ENCODE assay signal across 20 cellular contexts in genomic region chr6:35304299-35304698, GRCh38.
DNase-seq lines count a peak whose midpoint lies in the region; ATAC-seq and TF ChIP-seq lines count a peak whose summit lies in the region.
"Had no signal": no experiment of that assay in that cellular context is flagged by ENCODE, and none has a peak within 500 bp of the region (broad histone marks: within the 10 kb centered on the region; RNA-seq: fewer than 3 reads in every experiment).

No MANE protein-coding gene starts in this region.

- H3K4me3 ChIP-seq in KMS-11 (IDR thresholded peaks at IDR 0.05; ENCODE audit: insufficient read depth, low read depth, low read length) (no peak overlapping the region), neutrophil (ENCODE audit: low read depth in 1 of 2, low read length in 1 of 2) (no peak overlapping the region)
- H3K4me3 ChIP-seq: ascending aorta, mucosa of descending colon had no signal

- no peaks in the 10 kb centered on the region for H3K36me3 ChIP-seq in KMS-11 (ENCODE audit: insufficient read depth)
- H3K36me3 ChIP-seq in neutrophil, result peaks cover 24% of the 10 kb centered on the region
- H3K36me3 ChIP-seq: ascending aorta, heart left ventricle had no signal

- no peaks in the 10 kb centered on the region for H4K20me1 ChIP-seq in KMS-11 (ENCODE audit: insufficient read depth)

- no peak for TF ChIP-seq POLR2A in GM18505 (IDR thresholded peaks at IDR 0.05; ENCODE audit: borderline replicate concordance, extremely low read depth, insufficient read depth, insufficient read length)

- H3K27me3 Mint-ChIP-seq in T-helper 2 cell treated with Interferon-gamma antibody and Interleukin-4, amounts not matched to agents 5 μg/mL and 100 μg/mL, for 36 hours (ENCODE audit: low read depth), result no peaks in the 10 kb centered on the region
- peaks cover 3% of the 10 kb centered on the region for H3K27me3 Mint-ChIP-seq in activated naive CD8-positive, alpha-beta T cell treated with anti-CD3 and anti-CD28 coated beads, Interleukin-2, amount 50 U/mL, for 24 hours

- H3K4me1 Mint-ChIP-seq in T-helper 2 cell treated with Interferon-gamma antibody and Interleukin-4, amounts not matched to agents 5 μg/mL and 100 μg/mL, for 36 hours (ENCODE audit: low read depth), result peaks cover 68% of the 10 kb centered on the region
- peaks cover 77% of the 10 kb centered on the region for H3K4me1 Mint-ChIP-seq in activated naive CD8-positive, alpha-beta T cell treated with anti-CD3 and anti-CD28 coated beads, Interleukin-2, amount 50 U/mL, for 24 hours

- H3K79me2 ChIP-seq in KMS-11 (ENCODE audit: insufficient read depth, low read depth), result peaks cover 43% of the 10 kb centered on the region

- H3K27ac ChIP-seq in KMS-11 (peak overlapping the region; percentile 92), neutrophil (peak overlapping the region; percentile 98)
- H3K27ac ChIP-seq: ascending aorta had no signal

- TF ChIP-seq CTCF in KMS-11 (conservative IDR thresholded peaks at IDR 0.05; ENCODE audit: low read depth, low read length) (no peak), neutrophil (IDR thresholded peaks at IDR 0.05) (no peak)

- H3K27ac Mint-ChIP-seq in T-helper 2 cell treated with Interferon-gamma antibody and Interleukin-4, amounts not matched to agents 5 μg/mL and 100 μg/mL, for 36 hours, result peak overlapping the region; percentile 97
- H3K27ac Mint-ChIP-seq in activated naive CD8-positive, alpha-beta T cell treated with anti-CD3 and anti-CD28 coated beads, Interleukin-2, amount 50 U/mL, for 24 hours, result peak overlapping the region; percentile 97
- H3K27ac Mint-ChIP-seq: HFFc6 had no signal

- H3K9me3 ChIP-seq in neutrophil, result no peaks in the 10 kb centered on the region
- H3K9me3 ChIP-seq: ascending aorta, heart left ventricle, mucosa of descending colon had no signal

- no peaks in the 10 kb centered on the region for H3K9me3 Mint-ChIP-seq in T-helper 2 cell treated with Interferon-gamma antibody and Interleukin-4, amounts not matched to agents 5 μg/mL and 100 μg/mL, for 36 hours
- no peaks in the 10 kb centered on the region for H3K9me3 Mint-ChIP-seq in activated naive CD8-positive, alpha-beta T cell treated with anti-CD3 and anti-CD28 coated beads, Interleukin-2, amount 50 U/mL, for 24 hours
- H3K9me3 Mint-ChIP-seq: HFFc6 had no signal

- H3K36me3 Mint-ChIP-seq in T-helper 2 cell treated with Interferon-gamma antibody and Interleukin-4, amounts not matched to agents 5 μg/mL and 100 μg/mL, for 36 hours (ENCODE audit: low read depth), result peaks cover 65% of the 10 kb centered on the region
- H3K36me3 Mint-ChIP-seq in activated naive CD8-positive, alpha-beta T cell treated with anti-CD3 and anti-CD28 coated beads, Interleukin-2, amount 50 U/mL, for 24 hours (ENCODE audit: low read depth), result peaks cover 43% of the 10 kb centered on the region

- H3K4me3 Mint-ChIP-seq in T-helper 2 cell treated with Interferon-gamma antibody and Interleukin-4, amounts not matched to agents 5 μg/mL and 100 μg/mL, for 36 hours, result peak overlapping the region; percentile 89
- H3K4me3 Mint-ChIP-seq in activated naive CD8-positive, alpha-beta T cell treated with anti-CD3 and anti-CD28 coated beads, Interleukin-2, amount 50 U/mL, for 24 hours, result peak overlapping the region; percentile 87
- H3K4me3 Mint-ChIP-seq: HFFc6 had no signal

- H3K27me3 ChIP-seq in KMS-11 (ENCODE audit: insufficient read depth, low read depth) (no peaks in the 10 kb centered on the region), neutrophil (no peaks in the 10 kb centered on the region)
- H3K27me3 ChIP-seq: ascending aorta, heart left ventricle had no signal

- ATAC-seq in activated naive CD8-positive, alpha-beta T cell treated with anti-CD3 and anti-CD28 coated beads, Interleukin-2, amount 50 U/mL, for 24 hours, result no peak
- ATAC-seq in GM21737 (IDR thresholded peaks at IDR 0.05; ENCODE audit: unreplicated experiment), result no peak
- ATAC-seq in GM18505 (IDR thresholded peaks at IDR 0.05; ENCODE audit: unreplicated experiment), result no peak
- ATAC-seq in GM18498 (IDR thresholded peaks at IDR 0.05; ENCODE audit: unreplicated experiment), result no peak
- ATAC-seq: heart left ventricle, mucosa of descending colon had no signal

- peak overlapping the region; percentile 95 for H3K4me2 ChIP-seq in KMS-11

- H3K4me1 ChIP-seq in KMS-11 (ENCODE audit: low read depth, poor library complexity, severe bottlenecking) (peaks cover 66% of the 10 kb centered on the region), neutrophil (ENCODE audit: control insufficient read depth in 1 of 2, insufficient read depth in 1 of 2, low read depth in 1 of 2, low read length in 1 of 2) (peaks cover 59 to 64% of the 10 kb centered on the region in 2 experiments)
- H3K4me1 ChIP-seq: ascending aorta had no signal

- H2AFZ ChIP-seq in KMS-11 (ENCODE audit: low read depth), result no peak overlapping the region

- H3K9ac ChIP-seq in KMS-11, result no peak overlapping the region

- DNase-seq in T-helper 2 cell treated with Interferon-gamma antibody and Interleukin-4, amounts not matched to agents 5 μg/mL and 100 μg/mL, for 36 hours (ENCODE audit: low spot score), result no peak
- no peak for DNase-seq in T-helper 2 cell
- DNase-seq in activated naive CD8-positive, alpha-beta T cell treated with anti-CD3 and anti-CD28 coated beads, Interleukin-2, amount 50 U/mL, for 24 hours, result no peak
- DNase-seq: 8988T; activated CD8-positive, alpha-beta memory T cell treated with anti-CD3 and anti-CD28 coated beads, Interleukin-2, amount 50 U/mL, for 4 hours; cortex of kidney; GDM1; heart left ventricle; HFFc6; Kasumi-1; mucosa of descending colon; NCI-H1694 treated with DMSO at 0.1 percent for 48 hours; NCI-H510A treated with DMSO at 0.1 percent for 48 hours; OCI-M1 had no signal
